Comparison of ENCODE assay signal across 18 cellular contexts in genomic region chr16:80717611-80718010, GRCh38.
"Had no signal": no experiment of that assay in that cellular context is flagged by ENCODE, and none has a peak within 500 bp of the region (broad histone marks: within the 10 kb centered on the region; RNA-seq: fewer than 3 reads in every experiment).

No MANE protein-coding gene starts in this region.

- DNase-seq: effector memory CD8-positive, alpha-beta T cell; esophagus squamous epithelium; head of caudate nucleus; left colon; mammary epithelial cell; naive thymus-derived CD8-positive, alpha-beta T cell; posterior cingulate gyrus; right cardiac atrium; stimulated activated CD4-positive, alpha-beta T cell treated with anti-CD3 and anti-CD28 coated beads, Interleukin-4, amount 100 ng/mL, for 1 hour; stimulated activated CD8-positive, alpha-beta memory T cell treated with anti-CD3 and anti-CD28 coated beads, Interleukin-4, amount 100 ng/mL, for 48 hours; stimulated activated naive CD8-positive, alpha-beta T cell treated with anti-CD3 and anti-CD28 coated beads, Interleukin-15, Interleukin-2, amounts not matched to agents 100 U/mL and 50 U/mL, for 24 hours; thyroid gland had no signal

- H3K27ac ChIP-seq: epithelial cell of prostate, esophagus squamous epithelium, foreskin keratinocyte, hepatocyte, neutrophil, suprapubic skin, thyroid gland had no signal

- H3K9me3 ChIP-seq: neutrophil, suprapubic skin, thyroid gland had no signal

- H3K4me1 ChIP-seq: suprapubic skin, thyroid gland had no signal

- H3K4me3 ChIP-seq: esophagus squamous epithelium, hepatocyte, suprapubic skin, thyroid gland had no signal

- H3K27me3 ChIP-seq: esophagus squamous epithelium, foreskin keratinocyte, hepatocyte, neutrophil, suprapubic skin, thyroid gland had no signal

- ATAC-seq: effector memory CD8-positive, alpha-beta T cell; left colon; naive thymus-derived CD8-positive, alpha-beta T cell; right cardiac atrium; stimulated activated effector memory CD8-positive, alpha-beta T cell treated with anti-CD3 and anti-CD28 coated beads, Interleukin-12 subunit alpha, Interleukin-12 subunit beta, amount 100 ng/mL, for 72 hours; stimulated activated naive CD8-positive, alpha-beta T cell treated with anti-CD3 and anti-CD28 coated beads, Interleukin-15, Interleukin-2, amounts not matched to agents 100 U/mL and 50 U/mL, for 24 hours had no signal

- H3K36me3 ChIP-seq: esophagus squamous epithelium, neutrophil, suprapubic skin, thyroid gland had no signal
